ENCODE assay signal across 8 cellular contexts in the genomic region with DNA sequence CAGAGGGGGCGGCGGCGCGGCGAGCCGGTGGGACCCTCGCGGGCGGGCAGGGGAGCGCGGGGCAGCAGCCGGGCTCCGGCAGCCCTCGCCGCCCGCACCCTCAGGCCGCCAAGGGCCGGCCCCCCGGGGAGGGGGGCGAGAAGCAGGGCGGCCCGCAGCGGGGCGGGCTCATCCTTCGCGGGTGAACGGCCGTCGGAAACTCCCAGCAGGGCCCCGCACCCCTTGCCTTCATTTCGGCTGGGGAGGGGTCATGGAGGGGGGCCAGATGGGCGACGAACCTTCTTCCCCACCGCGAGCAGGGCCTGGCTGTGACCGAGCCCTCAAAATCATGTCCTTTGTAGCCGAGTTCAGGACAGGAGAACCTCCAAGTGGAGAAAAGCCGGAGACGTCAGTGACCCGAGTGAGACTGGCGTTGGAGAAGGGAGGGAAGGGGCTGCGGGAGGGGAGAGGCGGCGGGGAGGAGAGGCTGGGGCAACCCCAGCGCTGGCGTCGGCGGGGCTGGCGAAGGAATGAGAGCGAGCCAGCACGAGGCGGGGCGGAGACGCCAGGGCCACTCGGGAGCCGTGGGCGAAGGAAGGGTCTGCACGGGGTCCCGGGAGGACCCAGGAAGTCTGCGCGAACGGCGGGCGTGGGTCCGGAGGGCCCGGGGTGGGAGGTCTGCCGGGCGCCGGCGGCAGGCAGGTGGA. TPM values are rescaled to one million over a fixed set of nuclear protein-coding genes. Genes with fewer than 3 reads are reported as not detected.
DNase-seq lines count a peak whose midpoint lies in the region; ATAC-seq and TF ChIP-seq lines count a peak whose summit lies in the region.

No MANE protein-coding gene starts in this region.

- H3K36me3 ChIP-seq in brain microvascular endothelial cell (replicated peaks): no peaks in the 10 kb centered on the region
- H3K36me3 ChIP-seq in lung (ENCODE audit: control insufficient read depth in 2 of 2, insufficient read depth in 2 of 2, low read length in 2 of 2): no peaks in the 10 kb centered on the region

- in situ Hi-C loops in brain microvascular endothelial cell (cut with HindIII; ENCODE audit: low pct_ligation_motif_present, low sequenced_read_pairs): loop anchor here (25.0 kb wide), 2 partner anchors 503 to 753 kb away; no protein-coding TSS in a partner anchor

- no peak overlapping the region for H3K27ac ChIP-seq in brain microvascular endothelial cell
- peak overlapping the region; percentile 28 to 60 for H3K27ac ChIP-seq in lung (ENCODE audit: low read depth in 1 of 2, low read length in 1 of 2)

- no peak for ATAC-seq in lung (ENCODE audit: insufficient read depth, low FRiP score)
- ATAC-seq in HG03520 (IDR thresholded peaks at IDR 0.05; ENCODE audit: unreplicated experiment): no peak
- no peak for ATAC-seq in HG03135 (IDR thresholded peaks at IDR 0.05; ENCODE audit: unreplicated experiment)

- H3K4me1 ChIP-seq in lung (ENCODE audit: control insufficient read depth in 2 of 2, insufficient read depth in 2 of 2, low read length in 2 of 2): peaks cover 6 to 31% of the 10 kb centered on the region in 2 donors

- TF ChIP-seq CTCF in GM12864 (IDR thresholded peaks at IDR 0.05; ENCODE audit: low read depth, low read length, missing control alignments) (no peak), brain microvascular endothelial cell (IDR thresholded peaks at IDR 0.05; ENCODE audit: low read depth, low read length, missing control alignments) (no peak), lung (IDR thresholded peaks at IDR 0.05; ENCODE audit: control extremely low read depth, extremely low read depth) (no peak)

- peaks cover 48% of the 10 kb centered on the region for H3K27me3 ChIP-seq in brain microvascular endothelial cell (replicated peaks)
- H3K27me3 ChIP-seq in lung (ENCODE audit: control insufficient read depth, insufficient read depth): peaks cover 3% of the 10 kb centered on the region

- H3K4me3 ChIP-seq in GM12864 (ENCODE audit: low read depth, low read length) (peak overlapping the region; percentile 68), brain microvascular endothelial cell (ENCODE audit: low read depth, low read length) (peak overlapping the region; percentile 42), lung (peak overlapping the region; percentile 24)

- WGBS in lung, 2 donors: 1 to 2% methylated on average over 60 to 70 of the region's 70 CpGs

- DNase-seq in GM12864 (ENCODE audit: low read depth): no peak
- DNase-seq in M059J (ENCODE audit: low read depth): peak; percentile 63
- DNase-seq in brain microvascular endothelial cell: no peak
- DNase-seq in lung (ENCODE audit: low spot score): no peak
- no peak for DNase-seq in COLO829 (ENCODE audit: low spot score)
- DNase-seq in OCI-M2 (lab: John Stamatoyannopoulos, UW; ENCODE audit: unreplicated experiment): no peak

- peaks cover 0 to 2% of the 10 kb centered on the region in 2 donors for H3K9me3 ChIP-seq in lung (ENCODE audit: control insufficient read depth in 2 of 2, insufficient read depth in 1 of 2, low read length in 1 of 2)

RNA-seq across cellular contexts. Expression of a gene that starts 0.6 kb away (rescaled TPM):
- total RNA-seq in M059J (2014; rRNA removed; shearing (Covaris generic)): 8.3 and 10.2 TPM in 2 replicates
- 1 to 10 TPM; 2.7 to 6.2 TPM for total RNA-seq in lung
- 1 to 10 TPM; 1.4 to 2.2 TPM for polyA plus RNA-seq in lung
